11 cellular contexts compared by ENCODE assay signal in the genomic region with DNA sequence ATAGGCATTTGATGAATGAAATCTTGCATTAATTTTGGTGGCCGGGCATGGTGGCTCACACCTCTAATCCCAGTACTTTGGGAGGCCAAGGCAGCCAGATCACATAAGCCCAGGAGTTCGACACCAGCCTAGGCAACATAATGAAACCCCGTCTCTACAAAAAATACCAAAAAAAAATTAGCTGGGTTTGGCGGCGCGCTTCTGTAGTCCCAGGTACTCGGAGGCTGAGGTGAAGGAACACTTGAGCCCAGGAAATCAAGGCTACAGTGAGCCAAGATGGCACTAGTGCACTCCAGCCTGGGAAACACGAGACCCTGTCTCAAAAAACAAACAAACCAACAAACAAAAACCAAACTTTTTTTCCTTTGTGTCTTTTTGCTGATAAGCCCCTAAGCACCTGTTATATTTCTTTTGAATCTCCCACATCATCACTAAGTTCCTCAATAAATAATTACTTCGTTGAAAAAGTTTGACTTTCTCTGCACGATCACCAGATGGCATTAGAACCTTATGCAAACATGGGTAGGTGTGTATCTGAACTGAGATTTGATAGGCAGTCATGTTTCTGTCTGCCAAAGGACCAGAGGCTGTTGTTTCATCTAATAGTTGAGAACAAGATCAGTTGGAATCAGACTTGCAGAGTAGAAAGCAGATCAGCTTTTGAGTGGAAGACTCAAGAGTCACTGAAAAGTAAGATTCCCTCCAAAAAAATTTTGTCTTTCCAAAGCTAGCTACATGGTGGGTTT. TPM values are rescaled to one million over a fixed set of nuclear protein-coding genes. Genes with fewer than 3 reads are reported as not detected.
A peak's percentile ranks its signal among the peaks of the same experiment; 100 is the strongest.
DNase-seq lines count a peak whose midpoint lies in the region; ATAC-seq and TF ChIP-seq lines count a peak whose summit lies in the region.
"Had no signal": no experiment of that assay in that cellular context is flagged by ENCODE, and none has a peak within 500 bp of the region (broad histone marks: within the 10 kb centered on the region; RNA-seq: fewer than 3 reads in every experiment).

No MANE protein-coding gene starts in this region.

- in situ Hi-C loops in G401 (cut with HindIII; ENCODE audit: low sequenced_read_pairs), result no loop called here
- in situ Hi-C loops in HAP-1 (cut with MboI; ENCODE audit: low sequenced_read_pairs), result no loop called here

- no peaks in the 10 kb centered on the region for H3K9me3 Mint-ChIP-seq in activated T-helper 1 cell treated with anti-CD3 and anti-CD28 coated beads, Interleukin-12 subunit alpha, Interleukin-12 subunit beta, Interleukin-2, Interleukin-4 antibody, amounts not matched to agents 30 ng/mL and 10 ng/mL and 1 ng/mL, durations not matched to agents 14 hours and 24 hours and 36 hours
- no peaks in the 10 kb centered on the region for H3K9me3 Mint-ChIP-seq in memory B cell

- peak; percentile 29 for DNase-seq in G401 (ENCODE audit: low spot score)
- DNase-seq in Karpas-422, result peak; percentile 70
- no peak for DNase-seq in activated T-helper 1 cell treated with anti-CD3 and anti-CD28 coated beads, Interleukin-12 subunit alpha, Interleukin-12 subunit beta, Interleukin-2, Interleukin-4 antibody, amounts not matched to agents 30 ng/mL and 10 ng/mL and 1 ng/mL, durations not matched to agents 14 hours and 24 hours and 36 hours (ENCODE audit: low spot score)
- peak in 1 of 2 donors; percentile 30 for DNase-seq in memory B cell (ENCODE audit: low spot score in 2 of 2)
- no peak for DNase-seq in smooth muscle cell (lab: John Stamatoyannopoulos, UW; ENCODE audit: unreplicated experiment)
- no peak for DNase-seq in HAP-1 (ENCODE audit: low spot score in 2 of 2)
- DNase-seq: GOT3, mammary epithelial cell, SHP77 had no signal

- WGBS in smooth muscle cell (ENCODE audit: low lambda C conversion rate), result 84% methylated on average over 10 of the region's 10 CpGs

- H3K4me3 Mint-ChIP-seq in activated T-helper 1 cell treated with anti-CD3 and anti-CD28 coated beads, Interleukin-12 subunit alpha, Interleukin-12 subunit beta, Interleukin-2, Interleukin-4 antibody, amounts not matched to agents 30 ng/mL and 10 ng/mL and 1 ng/mL, durations not matched to agents 14 hours and 24 hours and 36 hours, result no peak overlapping the region
- no peak overlapping the region for H3K4me3 Mint-ChIP-seq in memory B cell

- H3K4me2 ChIP-seq in Karpas-422 (ENCODE audit: low read depth, low read length, poor library complexity, severe bottlenecking), result no peak overlapping the region
- H3K4me2 ChIP-seq in smooth muscle cell, result no peak overlapping the region

- TF ChIP-seq CTCF in smooth muscle cell (IDR thresholded peaks at IDR 0.05; ENCODE audit: borderline replicate concordance, insufficient read depth, poor library complexity, severe bottlenecking), result no peak

- peaks cover 7% of the 10 kb centered on the region for H3K4me1 Mint-ChIP-seq in activated T-helper 1 cell treated with anti-CD3 and anti-CD28 coated beads, Interleukin-12 subunit alpha, Interleukin-12 subunit beta, Interleukin-2, Interleukin-4 antibody, amounts not matched to agents 30 ng/mL and 10 ng/mL and 1 ng/mL, durations not matched to agents 14 hours and 24 hours and 36 hours (ENCODE audit: low read depth)
- no peaks in the 10 kb centered on the region for H3K4me1 Mint-ChIP-seq in memory B cell

- H3K27ac Mint-ChIP-seq in activated T-helper 1 cell treated with anti-CD3 and anti-CD28 coated beads, Interleukin-12 subunit alpha, Interleukin-12 subunit beta, Interleukin-2, Interleukin-4 antibody, amounts not matched to agents 30 ng/mL and 10 ng/mL and 1 ng/mL, durations not matched to agents 14 hours and 24 hours and 36 hours, result peak overlapping the region; percentile 34
- H3K27ac Mint-ChIP-seq in memory B cell, result no peak overlapping the region

- H3K36me3 Mint-ChIP-seq in activated T-helper 1 cell treated with anti-CD3 and anti-CD28 coated beads, Interleukin-12 subunit alpha, Interleukin-12 subunit beta, Interleukin-2, Interleukin-4 antibody, amounts not matched to agents 30 ng/mL and 10 ng/mL and 1 ng/mL, durations not matched to agents 14 hours and 24 hours and 36 hours (ENCODE audit: low read depth), result peaks cover 41% of the 10 kb centered on the region
- H3K36me3 Mint-ChIP-seq in memory B cell, result peaks cover 16% of the 10 kb centered on the region

- H4K20me1 ChIP-seq in Karpas-422 (ENCODE audit: insufficient read depth, low read depth, low read length) (no peaks in the 10 kb centered on the region), smooth muscle cell (ENCODE audit: low read depth) (no peaks in the 10 kb centered on the region)

- H3K9me2 ChIP-seq in Karpas-422 (replicated peaks; ENCODE audit: insufficient read depth, low read length), result no peaks in the 10 kb centered on the region

- no peak overlapping the region for H3K4me3 ChIP-seq in Karpas-422 (ENCODE audit: low read length)
- H3K4me3 ChIP-seq in smooth muscle cell, result no peak overlapping the region
- H3K4me3 ChIP-seq in HAP-1, result no peak overlapping the region

- no peak overlapping the region for H3K9ac ChIP-seq in Karpas-422 (ENCODE audit: low read length)
- H3K9ac ChIP-seq in smooth muscle cell (ENCODE audit: low read depth), result no peak overlapping the region

- H3K4me1 ChIP-seq in Karpas-422 (ENCODE audit: low read length) (peaks cover 2% of the 10 kb centered on the region), smooth muscle cell (ENCODE audit: low read depth) (no peaks in the 10 kb centered on the region), HAP-1 (peaks cover 2% of the 10 kb centered on the region)

- no peak overlapping the region for H3K27ac ChIP-seq in Karpas-422 (ENCODE audit: low read length)
- H3K27ac ChIP-seq in smooth muscle cell (ENCODE audit: low read depth), result no peak overlapping the region

- intact Hi-C loops in activated T-helper 1 cell treated with anti-CD3 and anti-CD28 coated beads, Interleukin-12 subunit alpha, Interleukin-12 subunit beta, Interleukin-2, Interleukin-4 antibody, amounts not matched to agents 30 ng/mL and 10 ng/mL and 1 ng/mL, durations not matched to agents 14 hours and 24 hours and 36 hours (cut with micrococcal nuclease), result no loop called here

- H3K79me2 ChIP-seq in Karpas-422 (ENCODE audit: low read length), result peaks cover 2% of the 10 kb centered on the region; the same call in 1 of the 2 replicates
- no peaks in the 10 kb centered on the region for H3K79me2 ChIP-seq in smooth muscle cell (ENCODE audit: low read depth)

- peaks cover 10% of the 10 kb centered on the region for H3F3A ChIP-seq in smooth muscle cell (ENCODE audit: low read depth)

- H2AFZ ChIP-seq in Karpas-422 (ENCODE audit: low read length) (no peak overlapping the region), smooth muscle cell (ENCODE audit: low read depth) (no peak overlapping the region)

- peaks cover 25% of the 10 kb centered on the region for H3K36me3 ChIP-seq in Karpas-422 (ENCODE audit: insufficient read depth, low read length)
- peaks cover 16% of the 10 kb centered on the region for H3K36me3 ChIP-seq in smooth muscle cell (ENCODE audit: low read depth)
- peaks cover 47% of the 10 kb centered on the region for H3K36me3 ChIP-seq in HAP-1 (replicated peaks)

- no peaks in the 10 kb centered on the region for H3K9me3 ChIP-seq in Karpas-422 (ENCODE audit: low read length)
- H3K9me3 ChIP-seq in smooth muscle cell (replicated peaks; ENCODE audit: low read depth), result no peaks in the 10 kb centered on the region
- no peaks in the 10 kb centered on the region for H3K9me3 ChIP-seq in HAP-1

- H3K27me3 ChIP-seq in Karpas-422 (ENCODE audit: low read length), result no peaks in the 10 kb centered on the region
- H3K27me3 ChIP-seq in smooth muscle cell (ENCODE audit: low read depth), result no peaks in the 10 kb centered on the region
- no peaks in the 10 kb centered on the region for H3K27me3 ChIP-seq in HAP-1 (ENCODE audit: low read depth)

- ATAC-seq in memory B cell (ENCODE audit: low read depth) (peak; percentile 78), HG03354 (IDR thresholded peaks at IDR 0.05; ENCODE audit: poor library complexity, severe bottlenecking, unreplicated experiment) (no peak), HG03280 (IDR thresholded peaks at IDR 0.05; ENCODE audit: unreplicated experiment) (no peak)

- no peaks in the 10 kb centered on the region for H3K27me3 Mint-ChIP-seq in activated T-helper 1 cell treated with anti-CD3 and anti-CD28 coated beads, Interleukin-12 subunit alpha, Interleukin-12 subunit beta, Interleukin-2, Interleukin-4 antibody, amounts not matched to agents 30 ng/mL and 10 ng/mL and 1 ng/mL, durations not matched to agents 14 hours and 24 hours and 36 hours (ENCODE audit: insufficient read depth)
- H3K27me3 Mint-ChIP-seq in memory B cell, result no peaks in the 10 kb centered on the region

RNA-seq across cellular contexts. Expression of a gene that starts 5.5 kb away (rescaled TPM):
- 251 and 346 TPM in 2 replicates for total RNA-seq in G401 (2014; rRNA removed; shearing (Covaris generic))
- 188 and 245 TPM in 2 replicates for total RNA-seq in Karpas-422 (2014; rRNA removed; shearing (Covaris generic); ENCODE audit: low replicate concordance)
- total RNA-seq in activated T-helper 1 cell treated with anti-CD3 and anti-CD28 coated beads, Interleukin-12 subunit alpha, Interleukin-12 subunit beta, Interleukin-2, Interleukin-4 antibody, amounts not matched to agents 30 ng/mL and 10 ng/mL and 1 ng/mL, durations not matched to agents 14 hours and 24 hours and 36 hours, result 232 and 258 TPM in 2 replicates
- total RNA-seq in smooth muscle cell, result 267 and 353 TPM in 2 replicates
- 151 and 169 TPM in 2 replicates for polyA plus RNA-seq in smooth muscle cell

RNA-seq across cellular contexts. Expression of a gene that starts 53.6 kb away (rescaled TPM):
- total RNA-seq in G401 (2014; rRNA removed; shearing (Covaris generic)), result 70.2 and 79.6 TPM in 2 replicates
- 111 and 113 TPM in 2 replicates for total RNA-seq in Karpas-422 (2014; rRNA removed; shearing (Covaris generic); ENCODE audit: low replicate concordance)
- total RNA-seq in activated T-helper 1 cell treated with anti-CD3 and anti-CD28 coated beads, Interleukin-12 subunit alpha, Interleukin-12 subunit beta, Interleukin-2, Interleukin-4 antibody, amounts not matched to agents 30 ng/mL and 10 ng/mL and 1 ng/mL, durations not matched to agents 14 hours and 24 hours and 36 hours, result 88.4 and 97.3 TPM in 2 replicates
- total RNA-seq in smooth muscle cell, result 96.1 and 98.1 TPM in 2 replicates
- 120 and 123 TPM in 2 replicates for polyA plus RNA-seq in smooth muscle cell

Comparison
In these comparisons a context has a peak if more than half of its experiments do, and no peak if none do; other contexts are left out.
1. DNase-seq: peak in G401 (single experiment) and Karpas-422 (single experiment); none in activated T-helper 1 cell treated with anti-CD3 and anti-CD28 coated beads, Interleukin-12 subunit alpha, Interleukin-12 subunit beta, Interleukin-2, Interleukin-4 antibody, amounts not matched to agents 30 ng/mL and 10 ng/mL and 1 ng/mL, durations not matched to agents 14 hours and 24 hours and 36 hours (single experiment), smooth muscle cell (single experiment) and HAP-1 (0 of 2).